7 cellular contexts compared by ENCODE assay signal in genomic region chr16:89491238-89491869, GRCh38. TPM values are rescaled to one million over a fixed set of nuclear protein-coding genes. Genes with fewer than 3 reads are reported as not detected.
DNase-seq lines count a peak whose midpoint lies in the region; ATAC-seq and TF ChIP-seq lines count a peak whose summit lies in the region.

No MANE protein-coding gene starts in this region.

- peak overlapping the region; percentile 84 to 91 for H3K9ac ChIP-seq in colonic mucosa (ENCODE audit: low read depth in 2 of 2, low read length in 2 of 2)

- H3K4me3 ChIP-seq in colonic mucosa (peak overlapping the region; percentile 95), muscle layer of duodenum (ENCODE audit: low read depth in 1 of 2, low read length in 2 of 2) (peak overlapping the region; percentile 78 to 90)

- DNase-seq in NOMO-1 treated with DMSO at 0.1 percent for 48 hours (lab: John Stamatoyannopoulos, UW; ENCODE audit: unreplicated experiment) = peak; percentile 68
- no peak for DNase-seq in colonic mucosa
- DNase-seq in activated effector memory CD4-positive, alpha-beta T cell treated with anti-CD3 and anti-CD28 coated beads, Interleukin-2, amount 50 U/mL, for 16 hours = no peak
- DNase-seq in NCI-H748 treated with DMSO at 0.1 percent for 48 hours (lab: John Stamatoyannopoulos, UW) = no peak

- H3K4me1 ChIP-seq in colonic mucosa = peaks cover 14% of the 10 kb centered on the region
- peaks cover 16 to 26% of the 10 kb centered on the region in 2 donors for H3K4me1 ChIP-seq in muscle layer of duodenum (ENCODE audit: control insufficient read depth in 1 of 2, insufficient read depth in 2 of 2, low read length in 2 of 2)

- H3K9me3 ChIP-seq in colonic mucosa (no peaks in the 10 kb centered on the region), muscle layer of duodenum (ENCODE audit: control insufficient read depth in 1 of 2, low read length in 2 of 2) (no peaks in the 10 kb centered on the region)

- H3K27ac ChIP-seq in colonic mucosa (peak overlapping the region; percentile 90), muscle layer of duodenum (ENCODE audit: low read length) (peak overlapping the region; percentile 91)

- intact Hi-C loops in colonic mucosa (cut with DNase I) = loop anchor here (2.0 kb wide), 1 partner anchor 13 kb away; no protein-coding TSS in a partner anchor

- TF ChIP-seq CTCF in GM12874 (IDR thresholded peaks at IDR 0.05; ENCODE audit: insufficient read depth, low read depth, low read length) (peak; percentile 4; the same call in 1 of the 2 replicates), colonic mucosa (IDR thresholded peaks at IDR 0.05) (no peak)

- H3K27me3 ChIP-seq in colonic mucosa (no peaks in the 10 kb centered on the region), muscle layer of duodenum (ENCODE audit: low read depth, low read length) (no peaks in the 10 kb centered on the region)

- no peak for ATAC-seq in HG03460 (IDR thresholded peaks at IDR 0.05; ENCODE audit: unreplicated experiment)

- H3K36me3 ChIP-seq in colonic mucosa (no peaks in the 10 kb centered on the region), muscle layer of duodenum (ENCODE audit: control insufficient read depth in 1 of 2, insufficient read depth in 2 of 2, low read length in 2 of 2) (no peaks in the 10 kb centered on the region)

RNA-seq across cellular contexts. Expression of gene ANKRD11, which starts 1.0 kb away (rescaled TPM):
- 100 to 1,000 TPM in 1 of 2 donors, 10 to 100 TPM in 1; 69.4 to 129 TPM for total RNA-seq in colonic mucosa

RNA-seq across cellular contexts. Expression of gene SPG7, which starts 16.8 kb away (rescaled TPM):
- 100 to 1,000 TPM in 1 of 2 donors, 10 to 100 TPM in 1; 85.6 to 105 TPM for total RNA-seq in colonic mucosa
